ENCODE assay signal across 34 cellular contexts in the genomic region with DNA sequence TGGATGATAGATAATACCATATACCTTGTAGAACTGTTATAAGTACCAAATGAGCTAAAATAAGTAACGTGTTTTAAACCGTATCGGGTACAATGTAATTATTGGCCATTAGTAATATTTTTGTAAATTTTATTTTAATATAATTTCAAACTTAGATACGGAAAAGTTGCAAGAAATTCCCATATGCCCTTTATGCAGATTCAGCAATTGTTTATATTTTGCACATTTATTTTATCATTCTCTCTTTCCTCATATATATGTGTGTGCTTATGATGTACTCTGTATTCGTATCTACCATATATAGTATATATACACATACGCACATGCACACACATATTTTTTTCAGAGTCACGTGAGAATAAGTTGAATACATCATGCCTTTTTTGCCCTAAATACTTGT.
"Had no signal": no experiment of that assay in that cellular context is flagged by ENCODE, and none has a peak within 500 bp of the region (broad histone marks: within the 10 kb centered on the region; RNA-seq: fewer than 3 reads in every experiment).

No MANE protein-coding gene starts in this region.

- H3K4me3 ChIP-seq: adrenal gland, body of pancreas, breast epithelium had no signal

- H3K9me3 ChIP-seq: adrenal gland, body of pancreas, breast epithelium had no signal

- DNase-seq: activated B cell treated with CpG ODN at 0.5 μM for 24 hours; activated CD4-positive, alpha-beta memory T cell treated with anti-CD3 and anti-CD28 coated beads for 36 hours; activated CD4-positive, alpha-beta T cell treated with anti-CD3 and anti-CD28 coated beads for 4 hours; activated CD4-positive, alpha-beta T cell treated with anti-CD3 and anti-CD28 coated beads, Interleukin-2, amount 10 ng/mL, durations not matched to agents 24 days and 14 days; activated CD4-positive, alpha-beta T cell treated with anti-CD3 and anti-CD28 coated beads, Interleukin-2, amount 50 U/mL, for 1 hour; activated CD4-positive, alpha-beta T cell treated with anti-CD3 and anti-CD28 coated beads, Interleukin-2, amount 50 U/mL, for 4 hours; activated CD4-positive, CD25-positive, alpha-beta regulatory T cell treated with anti-CD3 and anti-CD28 coated beads, Interleukin-2, amount 50 U/mL, for 72 hours; activated CD8-positive, alpha-beta memory T cell treated with anti-CD3 and anti-CD28 coated beads, Interleukin-2, amount 50 U/mL, for 4 hours; activated CD8-positive, alpha-beta T cell treated with anti-CD3 and anti-CD28 coated beads for 36 hours; activated effector memory CD4-positive, alpha-beta T cell treated with anti-CD3 and anti-CD28 coated beads, Interleukin-2, amount 50 U/mL, for 16 hours; activated gamma-delta T cell treated with Interleukin-2 at 50 U/mL for 16 hours; activated naive CD4-positive, alpha-beta T cell; activated naive CD4-positive, alpha-beta T cell treated with anti-CD3 and anti-CD28 coated beads for 36 hours; activated naive CD4-positive, alpha-beta T cell treated with anti-CD3 and anti-CD28 coated beads, Interleukin-2, amount 50 U/mL, for 16 hours; activated naive CD8-positive, alpha-beta T cell treated with anti-CD3 and anti-CD28 coated beads for 36 hours; activated T-cell treated with anti-CD3 and anti-CD28 coated beads for 4 hours; activated T-cell treated with anti-CD3 and anti-CD28 coated beads, Interleukin-2, amount 50 U/mL, for 1 hour; activated T-cell treated with anti-CD3 and anti-CD28 coated beads, Interleukin-2, amount 50 U/mL, for 4 hours; activated T-cell treated with anti-CD3 and anti-CD28 coated beads, Interleukin-2, amount 50 U/mL, for 72 hours; adrenal gland; amniotic stem cell; aorta; body of pancreas; brain microvascular endothelial cell; central memory CD4-positive, alpha-beta T cell; T-helper 1 cell; T-helper 2 cell; T-helper 9 cell had no signal

- H3K36me3 ChIP-seq: adrenal gland, brain microvascular endothelial cell had no signal

- H3K27me3 ChIP-seq: adrenal gland, body of pancreas, brain microvascular endothelial cell, breast epithelium had no signal

- FAIRE-seq: astrocyte, TTC549 had no signal

- H3K27ac ChIP-seq: adrenal gland, body of pancreas, brain microvascular endothelial cell, breast epithelium, VCaP had no signal

- H3K4me1 ChIP-seq: adrenal gland, body of pancreas, breast epithelium had no signal

- ATAC-seq: activated CD8-positive, alpha-beta T cell treated with anti-CD3 and anti-CD28 coated beads for 36 hours; activated naive CD4-positive, alpha-beta T cell treated with anti-CD3 and anti-CD28 coated beads, Interleukin-2, amount 50 U/mL, for 72 hours; activated T-cell treated with anti-CD3 and anti-CD28 coated beads, Interleukin-2, amount 50 U/mL, for 4 hours; activated T-cell treated with anti-CD3 and anti-CD28 coated beads, Interleukin-2, amount 50 U/mL, for 72 hours; activated T-helper 17 cell treated with anti-CD3 and anti-CD28 coated beads, Interleukin-2, amount 50 U/mL, for 72 hours; body of pancreas had no signal
